In the genomic region with DNA sequence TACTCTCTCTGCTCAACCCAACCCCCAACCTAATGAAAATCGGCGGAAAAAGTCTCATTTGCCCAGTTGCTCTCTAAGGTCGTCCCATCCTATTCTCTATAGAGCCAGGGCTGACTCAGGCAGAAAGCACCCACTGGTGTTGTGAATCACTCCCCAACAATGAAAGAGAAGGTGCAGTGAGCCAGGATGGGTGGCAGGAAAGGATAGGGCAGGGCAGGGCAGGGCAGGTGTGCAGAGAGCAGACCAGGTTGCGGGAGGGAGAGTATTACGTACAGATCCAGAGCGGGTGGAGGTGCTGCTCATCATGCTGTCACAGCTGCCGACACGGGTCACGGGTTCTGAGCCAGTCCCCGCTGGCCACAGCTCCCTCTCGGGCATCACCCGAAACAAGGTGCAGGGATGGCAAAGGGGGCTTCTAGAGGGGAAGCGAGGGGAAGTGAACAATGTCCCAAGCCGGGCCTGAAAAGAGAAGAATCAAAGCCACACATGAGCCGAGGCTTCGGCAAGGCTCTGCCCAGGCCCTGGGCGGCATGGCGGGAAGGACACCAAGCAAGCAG, we compare ENCODE assay signal across 1 cellular context.
TF ChIP-seq lines count a peak whose summit lies in the region.

No MANE protein-coding gene starts in this region.

TF ChIP-seq in H1, 55 proteins besides CTCF, POLR2A, EP300 and RAD21:
- no peak for TF ChIP-seq KDM5A (IDR thresholded peaks at IDR 0.05; ENCODE audit: low read length)
- no peak for TF ChIP-seq RNF2 (IDR thresholded peaks at IDR 0.05; ENCODE audit: borderline replicate concordance, low read depth, low read length, missing control alignments, poor library complexity, severe bottlenecking)
- TF ChIP-seq KDM1A (IDR thresholded peaks at IDR 0.05; ENCODE audit: borderline replicate concordance, low read length) = no peak
- TF ChIP-seq ZNF274 (IDR thresholded peaks at IDR 0.05; ENCODE audit: borderline replicate concordance, extremely low read depth, low read length) = no peak
- no peak for TF ChIP-seq CBX5 (IDR thresholded peaks at IDR 0.05; ENCODE audit: low read depth, low read length)
- TF ChIP-seq TAF1 (IDR thresholded peaks at IDR 0.05; ENCODE audit: low read depth, low read length) = no peak
- no peak for TF ChIP-seq SAP30 (IDR thresholded peaks at IDR 0.05; ENCODE audit: insufficient read depth, insufficient replicate concordance, low read length)
- no peak for TF ChIP-seq ASH2L (IDR thresholded peaks at IDR 0.05; ENCODE audit: low read length)
- TF ChIP-seq CEBPB (IDR thresholded peaks at IDR 0.05; ENCODE audit: low read depth, low read length) = no peak
- TF ChIP-seq SUZ12 (IDR thresholded peaks at IDR 0.05; ENCODE audit: low read length) = no peak
- TF ChIP-seq, protein P1, sequence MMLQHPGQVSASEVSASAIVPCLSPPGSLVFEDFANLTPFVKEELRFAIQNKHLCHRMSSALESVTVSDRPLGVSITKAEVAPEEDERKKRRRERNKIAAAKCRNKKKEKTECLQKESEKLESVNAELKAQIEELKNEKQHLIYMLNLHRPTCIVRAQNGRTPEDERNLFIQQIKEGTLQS (IDR thresholded peaks at IDR 0.05; ENCODE audit: insufficient read depth, low read depth, low read length) = no peak
- no peak for TF ChIP-seq GTF2F1 (IDR thresholded peaks at IDR 0.05; ENCODE audit: borderline replicate concordance, low read depth, low read length)
